ENCODE assay signal across 15 cellular contexts in genomic region chr3:44506961-44507360, GRCh38.
"Had no signal": no experiment of that assay in that cellular context is flagged by ENCODE, and none has a peak within 500 bp of the region (broad histone marks: within the 10 kb centered on the region; RNA-seq: fewer than 3 reads in every experiment).

No MANE protein-coding gene starts in this region.

- H3K27me3 ChIP-seq: heart right ventricle had no signal

- H3K27ac Mint-ChIP-seq: activated CD4-positive, alpha-beta memory T cell treated with anti-CD3 and anti-CD28 coated beads for 36 hours; activated CD4-positive, alpha-beta T cell treated with anti-CD3 and anti-CD28 coated beads for 36 hours; activated naive CD8-positive, alpha-beta T cell treated with anti-CD3 and anti-CD28 coated beads for 36 hours; dendritic cell treated with granulocyte-macrophage colony-stimulating factor and Interleukin-4, amounts not matched to agents 40 ng/mL and 50 ng/mL, for 4 days; stimulated activated effector memory CD8-positive, alpha-beta T cell treated with anti-CD3 and anti-CD28 coated beads, Interleukin-12 subunit alpha, Interleukin-12 subunit beta, amount 100 ng/mL, for 72 hours had no signal

- ATAC-seq: activated CD4-positive, alpha-beta T cell treated with anti-CD3 and anti-CD28 coated beads for 36 hours; activated T-cell treated with anti-CD3 and anti-CD28 coated beads, Interleukin-2, amount 50 U/mL, for 4 hours; heart right ventricle; stimulated activated effector memory CD8-positive, alpha-beta T cell treated with anti-CD3 and anti-CD28 coated beads, Interleukin-12 subunit alpha, Interleukin-12 subunit beta, amount 100 ng/mL, for 72 hours had no signal

- DNase-seq: activated CD4-positive, alpha-beta memory T cell treated with anti-CD3 and anti-CD28 coated beads for 36 hours; activated CD4-positive, alpha-beta T cell treated with anti-CD3 and anti-CD28 coated beads for 36 hours; activated effector memory CD4-positive, alpha-beta T cell treated with anti-CD3 and anti-CD28 coated beads, Interleukin-2, amount 50 U/mL, for 16 hours; activated naive CD8-positive, alpha-beta T cell treated with anti-CD3 and anti-CD28 coated beads for 36 hours; activated T-cell treated with anti-CD3 and anti-CD28 coated beads, Interleukin-2, amount 50 U/mL, for 4 hours; effector memory CD4-positive, alpha-beta T cell; heart right ventricle; islet precursor cell; midbrain; retina had no signal

- H3K27ac ChIP-seq: heart right ventricle, parathyroid adenoma, VCaP had no signal

- H3K4me3 Mint-ChIP-seq: activated CD4-positive, alpha-beta memory T cell treated with anti-CD3 and anti-CD28 coated beads for 36 hours; activated CD4-positive, alpha-beta T cell treated with anti-CD3 and anti-CD28 coated beads for 36 hours; activated naive CD8-positive, alpha-beta T cell treated with anti-CD3 and anti-CD28 coated beads for 36 hours; activated T-cell treated with anti-CD3 and anti-CD28 coated beads, Interleukin-2, amount 50 U/mL, for 4 hours; dendritic cell treated with granulocyte-macrophage colony-stimulating factor and Interleukin-4, amounts not matched to agents 40 ng/mL and 50 ng/mL, for 4 days; stimulated activated effector memory CD8-positive, alpha-beta T cell treated with anti-CD3 and anti-CD28 coated beads, Interleukin-12 subunit alpha, Interleukin-12 subunit beta, amount 100 ng/mL, for 72 hours had no signal

- H3K27me3 Mint-ChIP-seq: activated CD4-positive, alpha-beta memory T cell treated with anti-CD3 and anti-CD28 coated beads for 36 hours; activated CD4-positive, alpha-beta T cell treated with anti-CD3 and anti-CD28 coated beads for 36 hours; activated naive CD8-positive, alpha-beta T cell treated with anti-CD3 and anti-CD28 coated beads for 36 hours had no signal

- H3K4me3 ChIP-seq: heart right ventricle, lung had no signal
